In genomic region chr20:14341782-14342181, GRCh38 we compare ENCODE assay signal across 19 cellular contexts. TPM values are rescaled to one million over a fixed set of nuclear protein-coding genes. Genes with fewer than 3 reads are reported as not detected.
"Had no signal": no experiment of that assay in that cellular context is flagged by ENCODE, and none has a peak within 500 bp of the region (broad histone marks: within the 10 kb centered on the region; RNA-seq: fewer than 3 reads in every experiment).

No MANE protein-coding gene starts in this region.

- H3K27me3 ChIP-seq: ascending aorta, cardiac muscle cell, esophagus squamous epithelium, pancreas, right atrium auricular region, SJCRH30, transverse colon had no signal

- H3K36me3 ChIP-seq: ascending aorta, cardiac muscle cell, esophagus squamous epithelium, pancreas, right atrium auricular region, SJCRH30, transverse colon had no signal

- H3K27ac ChIP-seq: ascending aorta, cardiac muscle cell, esophagus squamous epithelium, pancreas, right atrium auricular region, SJCRH30, transverse colon had no signal

- H3K4me3 ChIP-seq: ascending aorta, cardiac muscle cell, esophagus squamous epithelium, pancreas, right atrium auricular region, SJCRH30, transverse colon had no signal

- DNase-seq: activated CD4-positive, alpha-beta memory T cell treated with anti-CD3 and anti-CD28 coated beads for 36 hours; activated effector memory CD4-positive, alpha-beta T cell treated with anti-CD3 and anti-CD28 coated beads, Interleukin-2, amount 50 U/mL, for 16 hours; activated naive CD8-positive, alpha-beta T cell treated with anti-CD3 and anti-CD28 coated beads for 36 hours; activated T-cell treated with anti-CD3 and anti-CD28 coated beads, Interleukin-2, amount 50 U/mL, for 4 hours; esophagus squamous epithelium; immature natural killer cell; midbrain; naive B cell; pancreas; SJCRH30; stimulated activated CD4-positive, alpha-beta T cell treated with anti-CD3 and anti-CD28 coated beads, Interleukin-12 subunit alpha, Interleukin-12 subunit beta, amount 100 ng/mL, for 4 hours; stimulated activated naive CD4-positive, alpha-beta T cell; substantia nigra; transverse colon had no signal

- ATAC-seq: activated T-cell treated with anti-CD3 and anti-CD28 coated beads, Interleukin-2, amount 50 U/mL, for 4 hours; pancreas had no signal

- H3K9me3 ChIP-seq: ascending aorta, esophagus squamous epithelium, pancreas, right atrium auricular region, SJCRH30, transverse colon had no signal

- H3K4me1 ChIP-seq: ascending aorta, right atrium auricular region had no signal

- FAIRE-seq: colon, pancreas had no signal

RNA-seq across cellular contexts. Expression of gene FLRT3, which starts 4.4 kb away (rescaled TPM):
- total RNA-seq: activated CD4-positive, alpha-beta memory T cell treated with anti-CD3 and anti-CD28 coated beads for 36 hours; activated naive CD8-positive, alpha-beta T cell treated with anti-CD3 and anti-CD28 coated beads for 36 hours; activated T-cell treated with anti-CD3 and anti-CD28 coated beads, Interleukin-2, amount 50 U/mL, for 4 hours; ascending aorta; T-helper 2 cell treated with Interferon-gamma antibody and Interleukin-4, amounts not matched to agents 100 ng/mL and 5 ng/mL, for 36 hours had no signal
- polyA plus RNA-seq: immature natural killer cell had no signal
